Comparison of ENCODE assay signal across 1 cellular context in the genomic region with DNA sequence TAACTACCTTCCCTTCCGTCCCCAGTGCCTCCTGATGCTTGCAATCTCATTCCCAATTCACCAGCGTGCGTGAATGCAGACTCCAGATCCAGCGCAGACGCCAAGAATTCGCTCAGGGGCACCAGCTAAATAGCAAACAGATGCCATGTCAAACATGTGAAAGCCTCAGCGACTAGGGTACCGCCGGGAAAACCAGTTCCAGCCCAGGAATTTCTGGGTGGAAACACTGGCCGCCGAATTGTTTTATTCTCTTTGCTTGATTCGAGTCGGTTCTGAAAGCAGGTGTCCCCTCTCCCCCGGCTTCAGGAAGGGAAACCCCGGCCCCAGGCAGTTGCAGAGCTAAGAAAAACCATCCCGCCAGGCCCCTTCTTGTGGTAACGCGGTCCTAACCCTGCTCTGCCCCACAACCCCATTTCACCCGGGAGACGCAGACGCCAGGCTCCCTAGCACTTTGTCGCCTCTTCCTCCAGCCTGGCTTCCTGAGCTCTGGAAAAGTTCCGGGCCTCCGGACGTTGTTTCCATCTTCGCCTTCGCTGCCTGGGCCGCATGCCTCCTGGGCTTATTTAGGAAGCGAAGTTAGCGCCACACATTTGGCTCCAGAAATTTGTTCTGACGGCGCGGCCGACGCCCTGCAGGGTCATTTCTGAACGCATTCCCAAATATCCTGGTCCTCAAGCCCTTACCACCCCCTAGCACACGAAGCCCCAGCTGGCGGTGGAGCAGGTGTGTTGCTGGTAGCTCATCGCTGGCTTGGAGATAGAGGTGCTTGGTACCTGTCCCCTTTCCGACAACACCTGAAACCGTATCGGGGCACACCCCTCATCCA.
TF ChIP-seq lines count a peak whose summit lies in the region.

No MANE protein-coding gene starts in this region.

TF ChIP-seq in SK-N-SH, 30 proteins besides CTCF, POLR2A, EP300 and RAD21 (continued from another document):
- TF ChIP-seq ZBTB33 (IDR thresholded peaks at IDR 0.05; ENCODE audit: borderline replicate concordance, low read depth) = no peak
- no peak for TF ChIP-seq NRF1 (IDR thresholded peaks at IDR 0.05; ENCODE audit: low read depth, low read length)
- TF ChIP-seq FOSL2 (IDR thresholded peaks at IDR 0.05; ENCODE audit: borderline replicate concordance, low read depth) = no peak
- no peak for TF ChIP-seq MEF2A (IDR thresholded peaks at IDR 0.05; ENCODE audit: borderline replicate concordance, low read depth)
- TF ChIP-seq IRF3 (IDR thresholded peaks at IDR 0.05; ENCODE audit: low read depth, low read length) = no peak
- no peak for TF ChIP-seq NFIC (IDR thresholded peaks at IDR 0.05; ENCODE audit: borderline replicate concordance)
- TF ChIP-seq, protein P1, sequence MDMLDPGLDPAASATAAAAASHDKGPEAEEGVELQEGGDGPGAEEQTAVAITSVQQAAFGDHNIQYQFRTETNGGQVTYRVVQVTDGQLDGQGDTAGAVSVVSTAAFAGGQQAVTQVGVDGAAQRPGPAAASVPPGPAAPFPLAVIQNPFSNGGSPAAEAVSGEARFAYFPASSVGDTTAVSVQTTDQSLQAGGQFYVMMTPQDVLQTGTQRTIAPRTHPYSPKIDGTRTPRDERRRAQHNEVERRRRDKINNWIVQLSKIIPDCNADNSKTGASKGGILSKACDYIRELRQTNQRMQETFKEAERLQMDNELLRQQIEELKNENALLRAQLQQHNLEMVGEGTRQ (IDR thresholded peaks at IDR 0.05; ENCODE audit: borderline replicate concordance, low read depth, low read length) = no peak
- TF ChIP-seq GABPA (IDR thresholded peaks at IDR 0.05; ENCODE audit: low read depth) = no peak
- TF ChIP-seq RFX5 (IDR thresholded peaks at IDR 0.05; ENCODE audit: low read length) = no peak
- no peak for TF ChIP-seq SIN3A (IDR thresholded peaks at IDR 0.05; ENCODE audit: borderline replicate concordance, low read depth, low read length)
- TF ChIP-seq YY1 (IDR thresholded peaks at IDR 0.05; ENCODE audit: low read depth) = no peak
- TF ChIP-seq TAF1 (IDR thresholded peaks at IDR 0.05; ENCODE audit: borderline replicate concordance, low read depth, low read length) = no peak
- peak; percentile 53 for TF ChIP-seq CHD2 (IDR thresholded peaks at IDR 0.05; ENCODE audit: low read length, partially characterized antibody)
- TF ChIP-seq FOXJ3 (CRISPR knock-in tag; IDR thresholded peaks at IDR 0.05) = no peak
- TF ChIP-seq, protein P2, sequence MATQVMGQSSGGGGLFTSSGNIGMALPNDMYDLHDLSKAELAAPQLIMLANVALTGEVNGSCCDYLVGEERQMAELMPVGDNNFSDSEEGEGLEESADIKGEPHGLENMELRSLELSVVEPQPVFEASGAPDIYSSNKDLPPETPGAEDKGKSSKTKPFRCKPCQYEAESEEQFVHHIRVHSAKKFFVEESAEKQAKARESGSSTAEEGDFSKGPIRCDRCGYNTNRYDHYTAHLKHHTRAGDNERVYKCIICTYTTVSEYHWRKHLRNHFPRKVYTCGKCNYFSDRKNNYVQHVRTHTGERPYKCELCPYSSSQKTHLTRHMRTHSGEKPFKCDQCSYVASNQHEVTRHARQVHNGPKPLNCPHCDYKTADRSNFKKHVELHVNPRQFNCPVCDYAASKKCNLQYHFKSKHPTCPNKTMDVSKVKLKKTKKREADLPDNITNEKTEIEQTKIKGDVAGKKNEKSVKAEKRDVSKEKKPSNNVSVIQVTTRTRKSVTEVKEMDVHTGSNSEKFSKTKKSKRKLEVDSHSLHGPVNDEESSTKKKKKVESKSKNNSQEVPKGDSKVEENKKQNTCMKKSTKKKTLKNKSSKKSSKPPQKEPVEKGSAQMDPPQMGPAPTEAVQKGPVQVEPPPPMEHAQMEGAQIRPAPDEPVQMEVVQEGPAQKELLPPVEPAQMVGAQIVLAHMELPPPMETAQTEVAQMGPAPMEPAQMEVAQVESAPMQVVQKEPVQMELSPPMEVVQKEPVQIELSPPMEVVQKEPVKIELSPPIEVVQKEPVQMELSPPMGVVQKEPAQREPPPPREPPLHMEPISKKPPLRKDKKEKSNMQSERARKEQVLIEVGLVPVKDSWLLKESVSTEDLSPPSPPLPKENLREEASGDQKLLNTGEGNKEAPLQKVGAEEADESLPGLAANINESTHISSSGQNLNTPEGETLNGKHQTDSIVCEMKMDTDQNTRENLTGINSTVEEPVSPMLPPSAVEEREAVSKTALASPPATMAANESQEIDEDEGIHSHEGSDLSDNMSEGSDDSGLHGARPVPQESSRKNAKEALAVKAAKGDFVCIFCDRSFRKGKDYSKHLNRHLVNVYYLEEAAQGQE (IDR thresholded peaks at IDR 0.05; ENCODE audit: low read depth, low read length) = no peak
- TF ChIP-seq PBX3 (IDR thresholded peaks at IDR 0.05) = no peak
